ENCODE assay signal across 10 cellular contexts in genomic region chr17:58991718-58992331, GRCh38.
DNase-seq lines count a peak whose midpoint lies in the region; ATAC-seq and TF ChIP-seq lines count a peak whose summit lies in the region.
"Had no signal": no experiment of that assay in that cellular context is flagged by ENCODE, and none has a peak within 500 bp of the region (broad histone marks: within the 10 kb centered on the region; RNA-seq: fewer than 3 reads in every experiment).

No MANE protein-coding gene starts in this region.

- no peak overlapping the region for H3K9ac ChIP-seq in neuronal stem cell (ENCODE audit: low read depth, low read length, poor library complexity)
- H3K9ac ChIP-seq in endodermal cell (ENCODE audit: extremely low read depth, low read length, poor library complexity, severe bottlenecking), result no peak overlapping the region

- no peak for TF ChIP-seq CTCF in endodermal cell (conservative IDR thresholded peaks at IDR 0.05)

- no peak overlapping the region for H3K4me2 ChIP-seq in neuronal stem cell (ENCODE audit: insufficient read depth, low read length, poor library complexity, severe bottlenecking)

- no peak overlapping the region for H2BK15ac ChIP-seq in neuronal stem cell (ENCODE audit: low read length)

- no peak overlapping the region for H3K14ac ChIP-seq in neuronal stem cell (ENCODE audit: low read length)

- H3K9me3 Mint-ChIP-seq in endodermal cell, result peaks cover 2% of the 10 kb centered on the region
- H3K9me3 Mint-ChIP-seq: activated naive CD8-positive, alpha-beta T cell treated with anti-CD3 and anti-CD28 coated beads, Interleukin-2, amount 10 ng/mL, durations not matched to agents 7 days and 5 days; CD4-positive, CD25-positive, alpha-beta regulatory T cell had no signal

- peak; percentile 75 for ATAC-seq in HG03378 (IDR thresholded peaks at IDR 0.05; ENCODE audit: unreplicated experiment)

- H3K4me1 ChIP-seq in neuronal stem cell (ENCODE audit: control insufficient read depth in 2 of 2, insufficient read depth in 1 of 2, low read depth in 1 of 2, low read length in 2 of 2) (peaks cover 0 to 11% of the 10 kb centered on the region in 2 donors), endodermal cell (ENCODE audit: control insufficient read depth, insufficient read depth, low read length) (no peaks in the 10 kb centered on the region)

- peak; percentile 3 for DNase-seq in stimulated activated CD4-positive, alpha-beta T cell treated with anti-CD3 and anti-CD28 coated beads, Interleukin-1b, Interleukin-23, amount 100 ng/mL, for 48 hours
- DNase-seq in stimulated activated CD4-positive, alpha-beta T cell treated with anti-CD3 and anti-CD28 coated beads, Interleukin-4, amount 100 ng/mL, for 24 hours, result no peak
- peak; percentile 25 for DNase-seq in fibroblast of gingiva (ENCODE audit: low read depth)
- no peak for DNase-seq in nucleus accumbens (lab: John Stamatoyannopoulos, UW)
- DNase-seq in neuronal stem cell (ENCODE audit: low spot score), result no peak
- DNase-seq in NCI-H524 treated with DMSO at 0.1 percent for 48 hours (lab: John Stamatoyannopoulos, UW), result no peak
- no peak for DNase-seq in endodermal cell
- DNase-seq: activated naive CD8-positive, alpha-beta T cell treated with anti-CD3 and anti-CD28 coated beads, Interleukin-2, amount 10 ng/mL, durations not matched to agents 7 days and 5 days; CD4-positive, CD25-positive, alpha-beta regulatory T cell had no signal

- WGBS in neuronal stem cell (ENCODE audit: extremely low coverage in 2 of 2, insufficient read length in 2 of 2, insufficient replicate concordance in 1 of 2), 2 donors, result no CpG with 5 or more reads among the region's 4 CpGs
- WGBS in endodermal cell (ENCODE audit: insufficient coverage in 1 of 2, insufficient read length in 1 of 2), 2 experiments, result 97 to 100% methylated on average over 4 of the region's 4 CpGs

- H3K23ac ChIP-seq in neuronal stem cell (ENCODE audit: low read depth, low read length, poor library complexity), result no peak overlapping the region

- no peak overlapping the region for H3K4me3 Mint-ChIP-seq in endodermal cell
- H3K4me3 Mint-ChIP-seq: activated naive CD8-positive, alpha-beta T cell treated with anti-CD3 and anti-CD28 coated beads, Interleukin-2, amount 10 ng/mL, durations not matched to agents 7 days and 5 days; CD4-positive, CD25-positive, alpha-beta regulatory T cell had no signal

- no peak overlapping the region for H3K27ac Mint-ChIP-seq in endodermal cell
- H3K27ac Mint-ChIP-seq: activated naive CD8-positive, alpha-beta T cell treated with anti-CD3 and anti-CD28 coated beads, Interleukin-2, amount 10 ng/mL, durations not matched to agents 7 days and 5 days had no signal

- H3K27ac ChIP-seq in neuronal stem cell (replicated peaks; ENCODE audit: low read length) (no peak overlapping the region), endodermal cell (ENCODE audit: low read depth, low read length) (no peak overlapping the region)

- no peak overlapping the region for H2BK120ac ChIP-seq in neuronal stem cell (ENCODE audit: low read depth, low read length)

- H4K91ac ChIP-seq in neuronal stem cell (ENCODE audit: low read depth, low read length, poor library complexity), result no peak overlapping the region

- H2AK5ac ChIP-seq in neuronal stem cell (ENCODE audit: low read depth, low read length), result no peak overlapping the region

- H2BK5ac ChIP-seq in neuronal stem cell (ENCODE audit: low read length), result no peak overlapping the region

- no peak overlapping the region for H3K18ac ChIP-seq in neuronal stem cell (ENCODE audit: low read length)

- peaks cover 20% of the 10 kb centered on the region for H3K36me3 Mint-ChIP-seq in endodermal cell (ENCODE audit: low read depth)

- H3K9me3 ChIP-seq in neuronal stem cell (replicated peaks in 1 of 2; ENCODE audit: control insufficient read depth in 2 of 2, insufficient read depth in 1 of 2, low read depth in 1 of 2, low read length in 2 of 2) (no peaks in the 10 kb centered on the region), endodermal cell (ENCODE audit: control insufficient read depth, low read length) (no peaks in the 10 kb centered on the region)

- no peaks in the 10 kb centered on the region for H3K79me1 ChIP-seq in neuronal stem cell (ENCODE audit: low read depth, low read length)

- no peaks in the 10 kb centered on the region for H3K27me3 ChIP-seq in neuronal stem cell (ENCODE audit: control insufficient read depth in 3 of 3, insufficient read depth in 3 of 3, low read depth in 1 of 3, low read length in 3 of 3)
- no peaks in the 10 kb centered on the region for H3K27me3 ChIP-seq in endodermal cell (ENCODE audit: control insufficient read depth, insufficient read depth, low read length, poor library complexity, severe bottlenecking)

- H2AFZ ChIP-seq in neuronal stem cell (ENCODE audit: low read length), result no peak overlapping the region

- no peak overlapping the region for H4K8ac ChIP-seq in neuronal stem cell (ENCODE audit: low read depth, low read length)

- H3K27me3 Mint-ChIP-seq in endodermal cell (ENCODE audit: insufficient read depth), result no peaks in the 10 kb centered on the region
- H3K27me3 Mint-ChIP-seq: activated naive CD8-positive, alpha-beta T cell treated with anti-CD3 and anti-CD28 coated beads, Interleukin-2, amount 10 ng/mL, durations not matched to agents 7 days and 5 days; CD4-positive, CD25-positive, alpha-beta regulatory T cell had no signal

- H2BK12ac ChIP-seq in neuronal stem cell (ENCODE audit: low read length), result no peak overlapping the region

- no peak overlapping the region for H3K4me3 ChIP-seq in neuronal stem cell (ENCODE audit: low read length in 2 of 2)
- no peak overlapping the region for H3K4me3 ChIP-seq in endodermal cell (ENCODE audit: low read length)

- H3K36me3 ChIP-seq in neuronal stem cell (replicated peaks in 1 of 2; ENCODE audit: control insufficient read depth in 2 of 2, insufficient read depth in 2 of 2, low read length in 2 of 2) (peaks cover 0 to 5% of the 10 kb centered on the region in 2 donors), endodermal cell (ENCODE audit: control insufficient read depth, insufficient read depth, low read length) (peaks cover 2% of the 10 kb centered on the region)

- no peak overlapping the region for H3K4ac ChIP-seq in neuronal stem cell (ENCODE audit: low read length)

- H3K4me1 Mint-ChIP-seq in endodermal cell, result peaks cover 14% of the 10 kb centered on the region

Comparison
In these comparisons a context has a peak if more than half of its experiments do, and no peak if none do; other contexts are left out.
1. DNase-seq: peak in stimulated activated CD4-positive, alpha-beta T cell treated with anti-CD3 and anti-CD28 coated beads, Interleukin-1b, Interleukin-23, amount 100 ng/mL, for 48 hours (single experiment) and fibroblast of gingiva (single experiment); none in stimulated activated CD4-positive, alpha-beta T cell treated with anti-CD3 and anti-CD28 coated beads, Interleukin-4, amount 100 ng/mL, for 24 hours (single experiment), nucleus accumbens (0 of 56), neuronal stem cell (single experiment), NCI-H524 treated with DMSO at 0.1 percent for 48 hours (single experiment) and endodermal cell (single experiment).